ENCODE assay signal across 8 cellular contexts in the genomic region with DNA sequence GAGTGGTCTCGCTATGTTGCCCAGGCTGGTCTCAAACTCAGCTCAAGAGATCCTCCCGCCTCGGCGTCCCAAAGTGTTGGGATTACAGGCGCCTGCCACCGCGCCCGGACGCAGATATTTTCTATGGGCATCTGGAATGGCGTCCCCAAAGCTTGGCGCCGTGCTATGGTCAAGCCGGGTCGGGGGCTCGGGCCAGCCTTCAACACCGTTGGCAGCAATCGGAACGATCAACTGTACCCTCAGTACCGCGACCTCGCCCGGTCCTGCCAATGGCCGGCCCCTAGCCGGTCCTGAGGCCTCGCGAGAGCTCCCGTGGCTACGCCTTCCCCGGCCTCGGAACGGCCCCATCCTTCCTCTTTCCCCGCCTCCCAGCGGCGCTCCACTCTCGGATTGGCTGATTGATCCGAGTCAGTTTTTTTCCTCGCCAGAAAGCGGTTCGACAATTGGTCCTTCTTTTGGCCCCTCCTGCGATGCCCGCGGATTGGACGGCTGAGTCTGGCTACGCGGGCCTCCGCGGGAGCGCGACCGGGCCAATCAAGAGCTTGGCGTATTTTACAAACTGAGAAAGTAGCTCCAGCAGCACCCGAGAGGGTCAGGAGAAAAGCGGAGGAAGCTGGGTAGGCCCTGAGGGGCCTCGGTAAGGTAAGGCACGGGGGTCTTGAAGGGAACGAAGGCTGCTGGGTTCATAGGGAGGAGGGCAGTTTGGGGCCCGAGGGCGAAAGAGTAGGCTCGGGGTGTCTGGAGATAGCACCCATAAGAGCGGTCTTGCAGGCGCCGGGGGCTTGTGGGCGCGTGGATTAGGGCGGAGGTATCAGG. TPM values are rescaled to one million over a fixed set of nuclear protein-coding genes. Genes with fewer than 3 reads are reported as not detected.
DNase-seq lines count a peak whose midpoint lies in the region; ATAC-seq and TF ChIP-seq lines count a peak whose summit lies in the region.

A gene with protein sequence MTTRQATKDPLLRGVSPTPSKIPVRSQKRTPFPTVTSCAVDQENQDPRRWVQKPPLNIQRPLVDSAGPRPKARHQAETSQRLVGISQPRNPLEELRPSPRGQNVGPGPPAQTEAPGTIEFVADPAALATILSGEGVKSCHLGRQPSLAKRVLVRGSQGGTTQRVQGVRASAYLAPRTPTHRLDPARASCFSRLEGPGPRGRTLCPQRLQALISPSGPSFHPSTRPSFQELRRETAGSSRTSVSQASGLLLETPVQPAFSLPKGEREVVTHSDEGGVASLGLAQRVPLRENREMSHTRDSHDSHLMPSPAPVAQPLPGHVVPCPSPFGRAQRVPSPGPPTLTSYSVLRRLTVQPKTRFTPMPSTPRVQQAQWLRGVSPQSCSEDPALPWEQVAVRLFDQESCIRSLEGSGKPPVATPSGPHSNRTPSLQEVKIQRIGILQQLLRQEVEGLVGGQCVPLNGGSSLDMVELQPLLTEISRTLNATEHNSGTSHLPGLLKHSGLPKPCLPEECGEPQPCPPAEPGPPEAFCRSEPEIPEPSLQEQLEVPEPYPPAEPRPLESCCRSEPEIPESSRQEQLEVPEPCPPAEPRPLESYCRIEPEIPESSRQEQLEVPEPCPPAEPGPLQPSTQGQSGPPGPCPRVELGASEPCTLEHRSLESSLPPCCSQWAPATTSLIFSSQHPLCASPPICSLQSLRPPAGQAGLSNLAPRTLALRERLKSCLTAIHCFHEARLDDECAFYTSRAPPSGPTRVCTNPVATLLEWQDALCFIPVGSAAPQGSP (plus strand): TSS at position 548 of the 816 bp plus-strand sequence. CDS start 354 bp downstream, outside the sequence.

- TF ChIP-seq CTCF in CD4-positive, alpha-beta T cell (IDR thresholded peaks at IDR 0.05) = no peak
- TF ChIP-seq CTCF in dorsolateral prefrontal cortex (IDR thresholded peaks at IDR 0.05 in 54 of 56, conservative IDR thresholded peaks at IDR 0.05 in 2 of 56; ENCODE audit: low read depth in 1 of 56, partially characterized antibody in 56 of 56) (peak in 40 of 56 donors; percentile 9 to 69 (median 37)), right lobe of liver (IDR thresholded peaks at IDR 0.05) (no peak)

- no peaks in the 10 kb centered on the region for H3K27me3 Mint-ChIP-seq in CD4-positive, alpha-beta T cell

- H3K27me3 ChIP-seq in CD4-positive, alpha-beta T cell (ENCODE audit: control insufficient read depth, insufficient read depth, low read length) = no peaks in the 10 kb centered on the region
- H3K27me3 ChIP-seq in dorsolateral prefrontal cortex (no peaks in the 10 kb centered on the region), right lobe of liver (no peaks in the 10 kb centered on the region)

- H3K9me3 Mint-ChIP-seq in CD4-positive, alpha-beta T cell = no peaks in the 10 kb centered on the region

- no peak for TF ChIP-seq POLR2A in right lobe of liver (IDR thresholded peaks at IDR 0.05)

- intact Hi-C loops in CD4-positive, alpha-beta T cell (cut with DNase I, micrococcal nuclease) = loop anchor here (1.0 to 5.0 kb wide), 2 partner anchors 14 to 191 kb away; a partner anchor contains a TSS
- intact Hi-C loops in dorsolateral prefrontal cortex (cut with DNase I) (loop anchor here in 1 of 2 donors (10.0 kb wide), 1 partner anchor 258 kb away; a partner anchor contains a TSS), right lobe of liver (cut with DNase I) (no loop called here)

- ATAC-seq in CD4-positive, alpha-beta T cell (ENCODE audit: poor library complexity) = peak; percentile 95
- peak; percentile 98 for ATAC-seq in GM19452 (IDR thresholded peaks at IDR 0.05; ENCODE audit: unreplicated experiment)
- ATAC-seq in HG03575 (IDR thresholded peaks at IDR 0.05; ENCODE audit: extremely low read depth, insufficient number of reproducible peaks, low FRiP score, unreplicated experiment) = peak; percentile 72
- peak; percentile 99 to 100 (median 100) for ATAC-seq in right lobe of liver

- CTCF ChIA-PET in CD4-positive, alpha-beta T cell (lab: Charles Lee) = interaction anchor here (0.8 to 3.1 kb wide), 9 partner anchors 9 to 418 kb away, joined by 3 to 19 read pairs (median 6); a partner anchor contains a TSS

- H3K4me3 Mint-ChIP-seq in CD4-positive, alpha-beta T cell = peak within 1 kb of the TSS; percentile 90

- no peaks in the 10 kb centered on the region for H3K36me3 Mint-ChIP-seq in CD4-positive, alpha-beta T cell (ENCODE audit: low read depth)

- 1% methylated on average over 34 of the region's 65 CpGs for WGBS in right lobe of liver (ENCODE audit: insufficient coverage, low coverage, low lambda C conversion rate, missing lambda C conversion rate)

- no peaks in the 10 kb centered on the region for H3K36me3 ChIP-seq in right lobe of liver

- H3K4me1 ChIP-seq in right lobe of liver = peaks cover 0 to 4% (median 0%) of the 10 kb centered on the region in 4 donors

- H3K9me3 ChIP-seq in CD4-positive, alpha-beta T cell (ENCODE audit: control insufficient read depth, low read length) = no peaks in the 10 kb centered on the region
- no peaks in the 10 kb centered on the region for H3K9me3 ChIP-seq in right lobe of liver

- peaks cover 19% of the 10 kb centered on the region for H3K4me1 Mint-ChIP-seq in CD4-positive, alpha-beta T cell (ENCODE audit: low read depth)

- peak within 1 kb of the TSS; percentile 56 for H3K27ac Mint-ChIP-seq in CD4-positive, alpha-beta T cell

- POLR2A ChIA-PET in CD4-positive, alpha-beta T cell (lab: Charles Lee) = interaction anchor here (0.6 to 1.9 kb wide), 17 partner anchors 9 to 505 kb away, joined by 3 to 22 read pairs (median 5); a partner anchor contains a TSS

- H3K27ac ChIP-seq in CD4-positive, alpha-beta T cell (ENCODE audit: low read depth, low read length) = peak within 1 kb of the TSS; percentile 3
- H3K27ac ChIP-seq in dorsolateral prefrontal cortex (peak within 1 kb of the TSS in 35 of 59 donors; percentile 9 to 84 (median 57)), right lobe of liver (peak within 1 kb of the TSS in 1 of 3 donors; percentile 34)

- DNase-seq in CD4-positive, alpha-beta T cell = peak; percentile 93 to 97 (median 94)
- DNase-seq in NCI-H82 (lab: John Stamatoyannopoulos, UW) = peak; percentile 100
- DNase-seq in activated CD4-positive, alpha-beta T cell treated with anti-CD3 and anti-CD28 coated beads, Interleukin-2, amount 50 U/mL, for 4 hours = peak; percentile 96
- peak; percentile 89 to 98 (median 97) for DNase-seq in dorsolateral prefrontal cortex
- DNase-seq in right lobe of liver = peak; percentile 96 to 98 (median 97)
- DNase-seq in stimulated activated CD4-positive, alpha-beta T cell treated with anti-CD3 and anti-CD28 coated beads, Interleukin-4, amount 100 ng/mL, for 24 hours = peak; percentile 97

- peak within 1 kb of the TSS; percentile 40 to 95 (median 75) for H3K4me3 ChIP-seq in dorsolateral prefrontal cortex
- peak within 1 kb of the TSS; percentile 62 to 80 (median 70) for H3K4me3 ChIP-seq in right lobe of liver

RNA-seq across cellular contexts. Expression of the gene that starts here (rescaled TPM):
- total RNA-seq in CD4-positive, alpha-beta T cell = under 1 TPM; 0.30 to 0.31 TPM
- 1 to 10 TPM in 3 of 120 experiments, under 1 TPM in 15, not detected in 102; 0.17 to 1.9 (median 0.52) TPM for total RNA-seq in dorsolateral prefrontal cortex
- 1 to 10 TPM in 2 of 6 experiments, under 1 TPM in 4; 0.24 to 2.6 (median 0.93) TPM for total RNA-seq in right lobe of liver

Comparison
In these comparisons a context has a peak if more than half of its experiments do, and no peak if none do; other contexts are left out.
1. Peak in DNase-seq, ATAC-seq and H3K27ac ChIP-seq in CD4-positive, alpha-beta T cell; RNA of the gene not detected or under 1 TPM.
2. CTCF ChIP-seq: peak in dorsolateral prefrontal cortex (40 of 56); none in CD4-positive, alpha-beta T cell (single experiment) and right lobe of liver (0 of 4).
3. intact Hi-C loops: an anchor here in CD4-positive, alpha-beta T cell (1.0 to 5.0 kb wide); none called in right lobe of liver.
4. Peak in every context shown above with its lines, with median percentiles within 50 percentile points of each other: ATAC-seq and DNase-seq.